ENCODE assay signal across 8 cellular contexts in genomic region chr1:19123837-19124236, GRCh38.
DNase-seq lines count a peak whose midpoint lies in the region; ATAC-seq and TF ChIP-seq lines count a peak whose summit lies in the region.

No MANE protein-coding gene starts in this region.

- H3K9me2 ChIP-seq in Loucy (replicated peaks; ENCODE audit: low read depth, low read length) = no peaks in the 10 kb centered on the region

- H3K36me3 ChIP-seq in BLaER1 (peaks cover 94% of the 10 kb centered on the region), Loucy (ENCODE audit: insufficient read depth, low read length) (peaks cover 83% of the 10 kb centered on the region)

- peaks cover 24% of the 10 kb centered on the region for H3F3A ChIP-seq in Loucy (ENCODE audit: low read depth)

- H3K9ac ChIP-seq in BLaER1 (peak overlapping the region; percentile 72), Loucy (ENCODE audit: low read depth, low read length, poor library complexity, severe bottlenecking) (peak overlapping the region; percentile 78)

- peaks cover 20% of the 10 kb centered on the region for H3K79me2 ChIP-seq in Loucy (ENCODE audit: insufficient read depth, low read length)

- H3K27me3 ChIP-seq in BLaER1 (no peaks in the 10 kb centered on the region), Loucy (ENCODE audit: insufficient read depth, low read length, poor library complexity, severe bottlenecking) (no peaks in the 10 kb centered on the region)

- TF ChIP-seq CTCF in Loucy (conservative IDR thresholded peaks at IDR 0.05; ENCODE audit: low read length) = no peak

- H2AFZ ChIP-seq in Loucy (ENCODE audit: low read length) = no peak overlapping the region

- peak overlapping the region; percentile 88 for H3K27ac ChIP-seq in BLaER1

- H4K20me1 ChIP-seq in BLaER1 (no peaks in the 10 kb centered on the region), Loucy (ENCODE audit: insufficient read depth, low read length, poor library complexity, severe bottlenecking) (no peaks in the 10 kb centered on the region)

- ATAC-seq in left cardiac atrium = peak; percentile 34 to 82
- ATAC-seq in left colon = no peak
- no peak for ATAC-seq in HG02852 (IDR thresholded peaks at IDR 0.05; ENCODE audit: unreplicated experiment)
- no peak for ATAC-seq in HG02870 (IDR thresholded peaks at IDR 0.05; ENCODE audit: unreplicated experiment)

- H3K4me1 ChIP-seq in BLaER1 (peaks cover 55% of the 10 kb centered on the region), Loucy (ENCODE audit: insufficient read depth, low read length, poor library complexity, severe bottlenecking) (peaks cover 71% of the 10 kb centered on the region)

- peak overlapping the region; percentile 84 for H3K4me2 ChIP-seq in BLaER1
- peak overlapping the region; percentile 76 for H3K4me2 ChIP-seq in Loucy (ENCODE audit: low read depth, low read length, poor library complexity, severe bottlenecking)

- DNase-seq in activated T-cell treated with anti-CD3 and anti-CD28 coated beads for 48 hours (ENCODE audit: low read depth) (peak; percentile 6), left cardiac atrium (no peak), left colon (no peak), AG08395 (ENCODE audit: low spot score) (no peak)

- H3K4me3 ChIP-seq in BLaER1 = 0 out of 2 replicates have a peak overlapping the region, but pooled peaks have one; percentile 13
- peak overlapping the region; percentile 50 for H3K4me3 ChIP-seq in Loucy (ENCODE audit: low read length, poor library complexity, severe bottlenecking)

- no peaks in the 10 kb centered on the region for H3K9me3 ChIP-seq in BLaER1
- H3K9me3 ChIP-seq in Loucy (ENCODE audit: insufficient read depth, low read depth, low read length) = no peaks in the 10 kb centered on the region

- intact Hi-C loops in left cardiac atrium (cut with DNase I) (no loop called here), left colon (cut with DNase I, micrococcal nuclease) (no loop called here)

Comparison
In these comparisons a context has a peak if more than half of its experiments do, and no peak if none do; other contexts are left out.
1. ATAC-seq: peak in left cardiac atrium (2 of 2); none in left colon (single experiment), HG02852 (single experiment) and HG02870 (single experiment).